In the genomic region with DNA sequence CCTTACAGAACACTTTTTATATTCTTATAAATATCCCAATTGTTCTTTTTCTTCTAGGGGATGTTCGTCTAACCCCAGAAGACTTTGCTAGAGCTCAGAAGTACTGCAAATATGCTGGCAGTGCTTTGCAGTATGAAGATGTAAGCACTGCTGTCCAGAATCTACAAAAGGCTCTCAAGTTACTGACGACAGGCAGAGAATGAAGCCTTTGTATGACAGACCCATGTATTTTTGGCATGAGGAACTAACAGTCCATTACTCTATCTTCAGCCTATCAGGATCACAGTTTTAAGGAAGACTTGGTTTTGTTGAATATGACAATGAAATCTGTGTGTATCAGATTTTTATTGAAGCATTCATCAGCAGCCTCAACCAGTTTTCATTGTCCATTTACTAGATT, we compare ENCODE assay signal across 27 cellular contexts.
"Had no signal": no experiment of that assay in that cellular context is flagged by ENCODE, and none has a peak within 500 bp of the region (broad histone marks: within the 10 kb centered on the region; RNA-seq: fewer than 3 reads in every experiment).

No MANE protein-coding gene starts in this region.

- H3K4me3 Mint-ChIP-seq: activated B cell treated with CpG ODN at 0.5 μM for 24 hours; activated CD4-positive, alpha-beta T cell treated with anti-CD3 and anti-CD28 coated beads for 36 hours; activated naive CD8-positive, alpha-beta T cell; activated T-cell treated with anti-CD3 and anti-CD28 coated beads, Interleukin-2, amount 50 U/mL, for 72 hours; central memory CD8-positive, alpha-beta T cell; dendritic cell treated with granulocyte-macrophage colony-stimulating factor and Interleukin-4, amounts not matched to agents 40 ng/mL and 50 ng/mL, for 4 days; endodermal cell; nephron; stimulated activated naive CD8-positive, alpha-beta T cell treated with anti-CD3 and anti-CD28 coated beads, Interleukin-15, Interleukin-2, amounts not matched to agents 100 ng/mL and 50 ng/mL, for 24 hours; T-helper 2 cell treated with Interferon-gamma antibody and Interleukin-4, amounts not matched to agents 5 μg/mL and 100 μg/mL, for 36 hours had no signal

- H3K4me3 ChIP-seq: heart right ventricle, left lung, lower lobe of right lung, mucosa of descending colon, prostate gland, thoracic aorta had no signal

- H3K27ac Mint-ChIP-seq: activated B cell treated with CpG ODN at 0.5 μM for 24 hours; activated CD4-positive, alpha-beta T cell treated with anti-CD3 and anti-CD28 coated beads for 36 hours; activated naive CD8-positive, alpha-beta T cell; activated T-cell treated with anti-CD3 and anti-CD28 coated beads, Interleukin-2, amount 50 U/mL, for 72 hours; dendritic cell treated with granulocyte-macrophage colony-stimulating factor and Interleukin-4, amounts not matched to agents 40 ng/mL and 50 ng/mL, for 4 days; endodermal cell; stimulated activated naive CD8-positive, alpha-beta T cell treated with anti-CD3 and anti-CD28 coated beads, Interleukin-15, Interleukin-2, amounts not matched to agents 100 ng/mL and 50 ng/mL, for 24 hours; T-helper 2 cell treated with Interferon-gamma antibody and Interleukin-4, amounts not matched to agents 5 μg/mL and 100 μg/mL, for 36 hours had no signal

- H3K4me1 Mint-ChIP-seq: activated B cell treated with CpG ODN at 0.5 μM for 24 hours; activated CD4-positive, alpha-beta T cell treated with anti-CD3 and anti-CD28 coated beads for 36 hours; central memory CD8-positive, alpha-beta T cell; endodermal cell; nephron had no signal

- H3K36me3 ChIP-seq: prostate gland had no signal

- ATAC-seq: activated CD4-positive, alpha-beta T cell treated with anti-CD3 and anti-CD28 coated beads for 36 hours; activated T-cell treated with anti-CD3 and anti-CD28 coated beads, Interleukin-2, amount 50 U/mL, for 72 hours; esophagus mucosa; heart right ventricle; left lung; lower lobe of right lung; mucosa of descending colon had no signal

- DNase-seq: activated B cell treated with CpG ODN at 0.5 μM for 24 hours; activated CD4-positive, alpha-beta T cell treated with anti-CD3 and anti-CD28 coated beads for 36 hours; activated effector memory CD4-positive, alpha-beta T cell treated with Interleukin-2 at 50 U/mL for 16 hours; activated naive CD4-positive, alpha-beta T cell treated with Interleukin-2 at 50 U/mL for 16 hours; activated T-cell treated with anti-CD3 and anti-CD28 coated beads for 4 hours; activated T-cell treated with anti-CD3 and anti-CD28 coated beads, Interleukin-2, amount 50 U/mL, for 72 hours; endodermal cell; foreskin fibroblast; heart right ventricle; left lung; lower lobe of right lung; mesendoderm; mucosa of descending colon; stimulated activated CD4-positive, alpha-beta T cell treated with anti-CD3 and anti-CD28 coated beads, Interleukin-12 subunit alpha, Interleukin-12 subunit beta, amount 100 ng/mL, for 4 hours; stimulated activated CD4-positive, alpha-beta T cell treated with anti-CD3 and anti-CD28 coated beads, Interleukin-4, amount 100 ng/mL, for 1 hour; T-helper 1 cell; trophoblast cell had no signal

- H3K27ac ChIP-seq: heart right ventricle, left lung, lower lobe of right lung, neutrophil, prostate gland, thoracic aorta had no signal

- H3K4me1 ChIP-seq: heart right ventricle, left lung, lower lobe of right lung, prostate gland had no signal

- H3K27me3 ChIP-seq: heart right ventricle, left lung, neutrophil had no signal

- H3K9me3 Mint-ChIP-seq: central memory CD8-positive, alpha-beta T cell; stimulated activated naive CD8-positive, alpha-beta T cell treated with anti-CD3 and anti-CD28 coated beads, Interleukin-15, Interleukin-2, amounts not matched to agents 100 ng/mL and 50 ng/mL, for 24 hours had no signal

- H3K9me3 ChIP-seq: lower lobe of right lung, mucosa of descending colon, neutrophil, prostate gland, thoracic aorta had no signal
